19 cellular contexts compared by ENCODE assay signal in the genomic region with DNA sequence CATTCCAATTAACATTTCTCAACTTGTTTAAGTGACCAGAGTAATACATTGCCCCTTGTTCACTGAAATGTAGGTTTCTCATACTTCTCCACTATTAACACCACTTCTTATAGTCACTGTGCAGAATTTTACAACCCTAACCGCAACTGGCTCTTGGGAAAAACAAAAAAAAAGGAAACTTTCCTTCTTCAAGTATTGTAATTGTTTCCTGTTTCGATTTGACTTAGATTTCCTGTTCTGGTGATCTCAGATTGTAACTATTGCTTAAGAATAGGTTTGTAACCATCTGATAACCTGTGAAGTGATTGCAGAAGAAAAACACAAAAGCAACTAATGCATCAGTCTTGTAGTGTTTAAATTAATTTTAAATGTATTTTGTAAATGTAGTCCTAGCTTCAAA.
DNase-seq lines count a peak whose midpoint lies in the region; ATAC-seq and TF ChIP-seq lines count a peak whose summit lies in the region.
"Had no signal": no experiment of that assay in that cellular context is flagged by ENCODE, and none has a peak within 500 bp of the region (broad histone marks: within the 10 kb centered on the region; RNA-seq: fewer than 3 reads in every experiment).

No MANE protein-coding gene starts in this region.

- DNase-seq in NOMO-1 (lab: John Stamatoyannopoulos, UW; ENCODE audit: unreplicated experiment in 2 of 2) (peak; percentile 72 to 97), adipocyte (ENCODE audit: low read depth) (peak; percentile 40)
- DNase-seq in activated effector memory CD4-positive, alpha-beta T cell treated with anti-CD3 and anti-CD28 coated beads, Interleukin-2, amount 50 U/mL, for 16 hours: no peak
- no peak for DNase-seq in activated CD8-positive, alpha-beta memory T cell treated with anti-CD3 and anti-CD28 coated beads for 24 hours
- DNase-seq: activated CD4-positive, CD25-positive, alpha-beta regulatory T cell treated with anti-CD3 and anti-CD28 coated beads, Interleukin-2, amount 50 U/mL, for 72 hours; activated CD8-positive, alpha-beta memory T cell treated with anti-CD3 and anti-CD28 coated beads, Interleukin-2, amount 10 ng/mL, durations not matched to agents 7 days and 5 days; caudate nucleus; heart right ventricle; HFFc6; Karpas-422; NCI-H1694 treated with DMSO at 0.1 percent for 48 hours; NCI-H226; stimulated activated CD4-positive, alpha-beta T cell treated with anti-CD3 and anti-CD28 coated beads, Interleukin-2, amount 100 ng/mL, for 48 hours had no signal

- no peak for TF ChIP-seq CTCF in neutrophil (IDR thresholded peaks at IDR 0.05)

- H3K27ac ChIP-seq in neutrophil: peak overlapping the region; percentile 3
- H3K27ac ChIP-seq: heart right ventricle, RWPE1, vagina had no signal

- peak; percentile 43 for ATAC-seq in GM18870 (IDR thresholded peaks at IDR 0.05; ENCODE audit: unreplicated experiment)
- no peak for ATAC-seq in GM18517 (IDR thresholded peaks at IDR 0.05; ENCODE audit: unreplicated experiment)
- ATAC-seq in GM18907 (IDR thresholded peaks at IDR 0.05; ENCODE audit: unreplicated experiment): no peak
- ATAC-seq: activated CD8-positive, alpha-beta memory T cell treated with anti-CD3 and anti-CD28 coated beads, Interleukin-2, amount 10 ng/mL, durations not matched to agents 7 days and 5 days had no signal

- H3K9ac ChIP-seq in adipocyte (ENCODE audit: low read length): no peak overlapping the region

- H3K36me3 ChIP-seq in adipocyte (ENCODE audit: control insufficient read depth, insufficient read depth, low read length, severe bottlenecking) (no peaks in the 10 kb centered on the region), neutrophil (no peaks in the 10 kb centered on the region)
- H3K36me3 ChIP-seq: heart right ventricle, vagina had no signal

- H3K27me3 ChIP-seq in adipocyte (replicated peaks; ENCODE audit: control insufficient read depth, insufficient read depth, low read length) (no peaks in the 10 kb centered on the region), neutrophil (peaks cover 10% of the 10 kb centered on the region)
- H3K27me3 ChIP-seq: heart right ventricle, vagina had no signal

- H3K4me3 ChIP-seq in adipocyte (ENCODE audit: low read length) (no peak overlapping the region), neutrophil (ENCODE audit: low read depth in 1 of 2, low read length in 1 of 2) (no peak overlapping the region)
- H3K4me3 ChIP-seq: heart right ventricle, vagina had no signal

- H3K4me1 ChIP-seq in adipocyte (ENCODE audit: control insufficient read depth, insufficient read depth, low read length) (peaks cover 11% of the 10 kb centered on the region), neutrophil (ENCODE audit: control insufficient read depth in 1 of 2, insufficient read depth in 1 of 2, low read depth in 1 of 2, low read length in 1 of 2) (peaks cover 8% of the 10 kb centered on the region in 2 experiments)
- H3K4me1 ChIP-seq: vagina had no signal

- H3K9me3 ChIP-seq in adipocyte (ENCODE audit: control insufficient read depth, low read length) (no peaks in the 10 kb centered on the region), neutrophil (no peaks in the 10 kb centered on the region)
- H3K9me3 ChIP-seq: heart right ventricle, vagina had no signal

Comparison
In these comparisons a context has a peak if more than half of its experiments do, and no peak if none do; other contexts are left out.
1. DNase-seq: peak in NOMO-1 (2 of 2) and adipocyte (single experiment); none in activated effector memory CD4-positive, alpha-beta T cell treated with anti-CD3 and anti-CD28 coated beads, Interleukin-2, amount 50 U/mL, for 16 hours (single experiment) and activated CD8-positive, alpha-beta memory T cell treated with anti-CD3 and anti-CD28 coated beads for 24 hours (single experiment).